ENCODE assay signal across 24 cellular contexts in genomic region chr9:7858166-7858565, GRCh38.
"Had no signal": no experiment of that assay in that cellular context is flagged by ENCODE, and none has a peak within 500 bp of the region (broad histone marks: within the 10 kb centered on the region; RNA-seq: fewer than 3 reads in every experiment).

No MANE protein-coding gene starts in this region.

- H3K36me3 ChIP-seq: colonic mucosa, esophagus squamous epithelium, gastrocnemius medialis, heart right ventricle, left lung, lower lobe of right lung had no signal

- H3K9me3 Mint-ChIP-seq: dendritic cell treated with granulocyte-macrophage colony-stimulating factor and Interleukin-4, amounts not matched to agents 40 ng/mL and 50 ng/mL, for 4 days; effector memory CD8-positive, alpha-beta T cell; endodermal cell; mesothelial cell of epicardium; naive B cell had no signal

- H3K36me3 Mint-ChIP-seq: mesothelial cell of epicardium, naive B cell had no signal

- H3K4me3 ChIP-seq: colonic mucosa, esophagus squamous epithelium, gastrocnemius medialis, heart right ventricle, left lung, lower lobe of right lung, mucosa of descending colon had no signal

- H3K9me3 ChIP-seq: colonic mucosa, esophagus squamous epithelium, gastrocnemius medialis, left lung, lower lobe of right lung, mucosa of descending colon had no signal

- H3K27me3 Mint-ChIP-seq: dendritic cell treated with granulocyte-macrophage colony-stimulating factor and Interleukin-4, amounts not matched to agents 40 ng/mL and 50 ng/mL, for 4 days; naive B cell had no signal

- H3K27ac ChIP-seq: colonic mucosa, epithelial cell of prostate, esophagus squamous epithelium, gastrocnemius medialis, heart right ventricle, left lung, lower lobe of right lung had no signal

- H3K4me1 Mint-ChIP-seq: endodermal cell, naive B cell had no signal

- H3K27ac Mint-ChIP-seq: dendritic cell treated with granulocyte-macrophage colony-stimulating factor and Interleukin-4, amounts not matched to agents 40 ng/mL and 50 ng/mL, for 4 days; effector memory CD8-positive, alpha-beta T cell; endodermal cell; mesothelial cell of epicardium had no signal

- H3K4me3 Mint-ChIP-seq: dendritic cell treated with granulocyte-macrophage colony-stimulating factor and Interleukin-4, amounts not matched to agents 40 ng/mL and 50 ng/mL, for 4 days; effector memory CD8-positive, alpha-beta T cell; endodermal cell; mesothelial cell of epicardium; naive B cell had no signal

- H3K27me3 ChIP-seq: colonic mucosa, esophagus squamous epithelium, gastrocnemius medialis, heart right ventricle, left lung had no signal

- H3K4me1 ChIP-seq: colonic mucosa, esophagus squamous epithelium, gastrocnemius medialis, heart right ventricle, left lung, lower lobe of right lung had no signal

- DNase-seq: colonic mucosa; cortex of kidney; effector CD8-positive, alpha-beta T cell; effector memory CD8-positive, alpha-beta T cell; endodermal cell; erythroblast; esophagus squamous epithelium; foreskin fibroblast; foreskin melanocyte; gastrocnemius medialis; glutamatergic neuron; head of caudate nucleus; heart right ventricle; hippocampal formation; left cardiac atrium; left lung; left ventricle myocardium superior; lower lobe of right lung; mesenchymal stem cell; mucosa of descending colon; naive B cell had no signal
